In the genomic region with DNA sequence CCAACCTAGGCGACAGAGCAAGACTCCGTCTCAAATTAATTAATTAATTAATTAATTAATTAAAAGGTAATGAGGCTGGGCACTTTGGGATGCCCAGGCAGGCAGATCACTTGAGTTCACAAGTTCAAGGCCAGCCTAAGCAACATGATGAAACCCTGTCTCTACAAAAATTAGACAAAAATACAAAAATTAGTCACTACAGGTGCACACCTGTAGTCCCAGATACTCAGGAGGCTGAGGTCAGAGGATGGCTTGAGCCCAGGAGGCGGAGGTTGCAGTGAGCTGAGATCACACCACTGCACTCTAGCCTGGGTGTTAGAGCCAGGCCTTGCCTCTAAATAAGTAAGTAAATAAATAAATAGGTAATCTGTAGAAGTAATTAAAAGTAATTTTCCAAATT, we compare ENCODE assay signal across 22 cellular contexts. TPM values are rescaled to one million over a fixed set of nuclear protein-coding genes. Genes with fewer than 3 reads are reported as not detected.
DNase-seq lines count a peak whose midpoint lies in the region; ATAC-seq, FAIRE-seq and TF ChIP-seq lines count a peak whose summit lies in the region.
"Had no signal": no experiment of that assay in that cellular context is flagged by ENCODE, and none has a peak within 500 bp of the region (broad histone marks: within the 10 kb centered on the region; RNA-seq: fewer than 3 reads in every experiment).

No MANE protein-coding gene starts in this region.

- H3K9me3 ChIP-seq in T-helper 17 cell (ENCODE audit: control insufficient read depth, low read length, poor library complexity, severe bottlenecking), result no peaks in the 10 kb centered on the region
- H3K9me3 ChIP-seq in HepG2 (ENCODE audit: low read length), result no peaks in the 10 kb centered on the region
- no peaks in the 10 kb centered on the region for H3K9me3 ChIP-seq in subcutaneous abdominal adipose tissue (ENCODE audit: control insufficient read depth in 5 of 5, low read length in 5 of 5)
- H3K9me3 ChIP-seq: HAP-1 had no signal

- no peak for TF ChIP-seq CTCF in natural killer cell (IDR thresholded peaks at IDR 0.05)
- no peak for TF ChIP-seq CTCF in HepG2 (CRISPR knock-in tag; IDR thresholded peaks at IDR 0.05)
- no peak for TF ChIP-seq CTCF in GM10248 (IDR thresholded peaks at IDR 0.05; ENCODE audit: control extremely low read depth, extremely low read depth, low read depth, missing control alignments)

- H3K27ac Mint-ChIP-seq in natural killer cell (peak overlapping the region; percentile 90 to 100), T-helper 17 cell (peak overlapping the region; percentile 100)
- peak overlapping the region in 1 of 2 donors; percentile 67 for H3K27ac Mint-ChIP-seq in natural killer cell treated with Interleukin-12 subunit alpha and Interleukin-12 subunit beta and Interleukin-15 and Interleukin-18, amount 100 ng/mL, for 72 hours

- H3K36me3 Mint-ChIP-seq in natural killer cell, result no peaks in the 10 kb centered on the region
- no peaks in the 10 kb centered on the region for H3K36me3 Mint-ChIP-seq in natural killer cell treated with Interleukin-12 subunit alpha and Interleukin-12 subunit beta and Interleukin-15 and Interleukin-18, amount 100 ng/mL, for 72 hours
- peaks cover 3% of the 10 kb centered on the region for H3K36me3 Mint-ChIP-seq in T-helper 17 cell (ENCODE audit: low read depth)

- H3K36me3 ChIP-seq in HepG2 (replicated peaks in 1 of 2; ENCODE audit: control insufficient read depth in 1 of 2, insufficient read depth in 2 of 2, low read length in 2 of 2) (peaks cover 6 to 34% of the 10 kb centered on the region in 2 experiments; a peak in 3 of 5 replicates), subcutaneous abdominal adipose tissue (ENCODE audit: control insufficient read depth in 5 of 5, insufficient read depth in 5 of 5, low read length in 5 of 5) (peaks cover 0 to 11% (median 7%) of the 10 kb centered on the region in 5 donors)

- no peak for TF ChIP-seq EP300 in HepG2 (IDR thresholded peaks at IDR 0.05; ENCODE audit: low read depth in 2 of 2, low read length in 2 of 2)
- TF ChIP-seq EP300 in HepG2 (CRISPR knock-in tag; IDR thresholded peaks at IDR 0.05; ENCODE audit: borderline replicate concordance), result no peak

- no peak for FAIRE-seq in HepG2 (lab: Jason Lieb, UNC)
- FAIRE-seq: A204.1 had no signal

- H3K9me3 Mint-ChIP-seq in natural killer cell, result no peaks in the 10 kb centered on the region
- H3K9me3 Mint-ChIP-seq in natural killer cell treated with Interleukin-12 subunit alpha and Interleukin-12 subunit beta and Interleukin-15 and Interleukin-18, amount 100 ng/mL, for 72 hours, result no peaks in the 10 kb centered on the region
- H3K9me3 Mint-ChIP-seq: GM23338 had no signal

- ATAC-seq in natural killer cell, result no peak
- ATAC-seq in natural killer cell treated with Interleukin-12 subunit alpha and Interleukin-12 subunit beta and Interleukin-15 and Interleukin-18, amount 100 ng/mL, for 72 hours, result no peak
- no peak for ATAC-seq in T-helper 17 cell
- ATAC-seq in HepG2, result no peak
- ATAC-seq: GM23338 had no signal

- peaks cover 99% of the 10 kb centered on the region for H3K79me2 ChIP-seq in HepG2 (ENCODE audit: insufficient read depth, low read length)

- H3K27ac ChIP-seq in HepG2 (ENCODE audit: extremely low read length, insufficient read depth, low read length) (no peak overlapping the region), subcutaneous abdominal adipose tissue (ENCODE audit: low read depth, low read length) (peak overlapping the region; percentile 50)
- H3K27ac ChIP-seq: C4-2B, HL-60 had no signal

- H4K20me1 ChIP-seq in HepG2 (ENCODE audit: insufficient read depth, low read length), result peaks cover 100% of the 10 kb centered on the region

- peak overlapping the region; percentile 23; the same call in 1 of the 2 replicates for H3K4me2 ChIP-seq in HepG2 (ENCODE audit: low read depth, low read length)
- H3K4me2 ChIP-seq: GM23338 had no signal

- no peak for TF ChIP-seq RAD21 in HepG2 (CRISPR knock-in tag; IDR thresholded peaks at IDR 0.05)

- in situ Hi-C loops in HepG2 (cut with HindIII; ENCODE audit: extremely low pct_ligation_motif_present, low pct_unique_long_range_greater_than_20kb), result no loop called here

- CTCF ChIA-PET in HepG2 (lab: Yijun Ruan, JAX; ENCODE audit: low intra/inter-chr PET ratio, low total read pairs), result no interaction called here
- CTCF ChIA-PET in GM10248 (lab: Yijun Ruan, JAX), result interaction anchor here (1.3 kb wide), 1 partner anchor 31 kb away, joined by 3 read pairs; no protein-coding TSS in a partner anchor

- no peak for TF ChIP-seq POLR2A in HepG2 (IDR thresholded peaks at IDR 0.05; ENCODE audit: insufficient read depth in 1 of 2, low read depth in 2 of 2, low read length in 2 of 2)

- peaks cover 76% of the 10 kb centered on the region for H3K4me1 ChIP-seq in HepG2 (ENCODE audit: insufficient read depth, low read length)
- H3K4me1 ChIP-seq in subcutaneous abdominal adipose tissue (ENCODE audit: control insufficient read depth in 5 of 5, insufficient read depth in 5 of 5, low read length in 5 of 5), result peaks cover 11 to 78% (median 70%) of the 10 kb centered on the region in 5 donors

- H3K4me1 Mint-ChIP-seq in natural killer cell (peaks cover 77% of the 10 kb centered on the region in 2 donors), T-helper 17 cell (peaks cover 57% of the 10 kb centered on the region)
- peaks cover 53 to 71% of the 10 kb centered on the region in 2 donors for H3K4me1 Mint-ChIP-seq in natural killer cell treated with Interleukin-12 subunit alpha and Interleukin-12 subunit beta and Interleukin-15 and Interleukin-18, amount 100 ng/mL, for 72 hours (ENCODE audit: low read depth in 2 of 2)

- POLR2A ChIA-PET in HepG2 (lab: Yijun Ruan, JAX), result interaction anchor here (1.2 kb wide), 1 partner anchor 88 kb away, joined by 4 read pairs; the partner anchor contains the start of gene MOB4
- POLR2A ChIA-PET in GM10248 (lab: Yijun Ruan, JAX), result no interaction called here

- no peak overlapping the region for H3K4me3 Mint-ChIP-seq in natural killer cell
- H3K4me3 Mint-ChIP-seq in natural killer cell treated with Interleukin-12 subunit alpha and Interleukin-12 subunit beta and Interleukin-15 and Interleukin-18, amount 100 ng/mL, for 72 hours, result no peak overlapping the region
- H3K4me3 Mint-ChIP-seq in T-helper 17 cell, result peak overlapping the region; percentile 7
- H3K4me3 Mint-ChIP-seq: GM23338 had no signal

- no peak overlapping the region for H3K9ac ChIP-seq in HepG2 (ENCODE audit: insufficient read depth, low read depth, low read length)
- no peak overlapping the region for H3K9ac ChIP-seq in subcutaneous abdominal adipose tissue (ENCODE audit: low read length in 5 of 5)

- DNase-seq in natural killer cell, result no peak
- DNase-seq in natural killer cell treated with Interleukin-12 subunit alpha and Interleukin-12 subunit beta and Interleukin-15 and Interleukin-18, amount 100 ng/mL, for 72 hours (ENCODE audit: low spot score), result no peak
- no peak for DNase-seq in T-helper 17 cell
- no peak for DNase-seq in HepG2 (ENCODE audit: low spot score)
- no peak for DNase-seq in GM10248 (ENCODE audit: extremely low spot score)
- no peak for DNase-seq in DMS53 (lab: John Stamatoyannopoulos, UW)
- DNase-seq in NCI-H1105 treated with DMSO at 0.1 percent for 48 hours (lab: John Stamatoyannopoulos, UW), result no peak
- DNase-seq: DMS79, KG1, MV-4-11, NCI-H1417, NCI-H1694 treated with DMSO at 0.1 percent for 48 hours, NCI-H2081 treated with DMSO at 0.1 percent for 48 hours, NCI-H2171 treated with DMSO at 0.1 percent for 48 hours, NCI-H526 treated with DMSO at 0.1 percent for 48 hours, Right ventricle myocardium superior had no signal

- no TSS peak for BruUV-seq in HepG2 (replicated peaks; lab: Mats Ljungman, UMichigan)

- WGBS in HepG2 (ENCODE audit: low lambda C conversion rate), result 99% methylated on average over 3 of the region's 3 CpGs

- intact Hi-C loops in natural killer cell (cut with micrococcal nuclease), result no loop called here
- intact Hi-C loops in HepG2 (cut with micrococcal nuclease; ENCODE audit: unreplicated experiment), result no loop called here

- H3K27me3 Mint-ChIP-seq in natural killer cell (ENCODE audit: low read depth in 2 of 2), result no peaks in the 10 kb centered on the region
- H3K27me3 Mint-ChIP-seq in natural killer cell treated with Interleukin-12 subunit alpha and Interleukin-12 subunit beta and Interleukin-15 and Interleukin-18, amount 100 ng/mL, for 72 hours, result no peaks in the 10 kb centered on the region
- H3K27me3 Mint-ChIP-seq in T-helper 17 cell, result no peaks in the 10 kb centered on the region

- H3K4me3 ChIP-seq in HepG2 (replicated peaks in 1 of 3; ENCODE audit: insufficient read depth in 1 of 3, low read depth in 2 of 3, low read length in 3 of 3) (no peak overlapping the region), subcutaneous abdominal adipose tissue (ENCODE audit: low read depth in 1 of 5, low read length in 5 of 5) (no peak overlapping the region)
- H3K4me3 ChIP-seq: GM23338, HAP-1 had no signal

- no peaks in the 10 kb centered on the region for H3K27me3 ChIP-seq in HepG2 (ENCODE audit: control insufficient read depth in 1 of 2, insufficient read depth in 2 of 2, low read length in 2 of 2)
- H3K27me3 ChIP-seq in subcutaneous abdominal adipose tissue (ENCODE audit: control insufficient read depth in 5 of 5, insufficient read depth in 4 of 5, low read length in 5 of 5), result no peaks in the 10 kb centered on the region

- H2AFZ ChIP-seq in HepG2 (ENCODE audit: low read length), result no peak overlapping the region
- H2AFZ ChIP-seq: GM23338 had no signal

RNA-seq across cellular contexts. Expression of gene SF3B1, which starts 6.8 kb away (rescaled TPM):
- total RNA-seq in natural killer cell, result 100 to 1,000 TPM; 387 to 472 (median 447) TPM
- total RNA-seq in natural killer cell treated with Interleukin-12 subunit alpha and Interleukin-12 subunit beta and Interleukin-15 and Interleukin-18, amount 100 ng/mL, for 72 hours, result 100 to 1,000 TPM; 272 to 287 TPM
- total RNA-seq in T-helper 17 cell, result 100 to 1,000 TPM; 454 to 510 TPM
- 387 and 499 TPM in 2 replicates for total RNA-seq in HepG2 (2016; rRNA removed; fragmentation: Illumina TruSeq; extraction: Trizol)
- 16.2 and 16.5 TPM in 2 replicates for total RNA-seq in HepG2 (2016; cell fraction: cytosol; rRNA removed; fragmentation: Illumina TruSeq; extraction: Trizol; ENCODE audit: low read depth)
- total RNA-seq in HepG2 (2016; cell fraction: insoluble cytoplasmic fraction; rRNA removed; fragmentation: Illumina TruSeq; extraction: Trizol), result 367 and 489 TPM in 2 replicates
- 49.3 and 53.4 TPM in 2 replicates for total RNA-seq in HepG2 (2016; cell fraction: membrane; rRNA removed; fragmentation: Illumina TruSeq; extraction: Trizol)
- 418 and 502 TPM in 2 replicates for total RNA-seq in HepG2 (2016; cell fraction: nucleus; rRNA removed; fragmentation: Illumina TruSeq; extraction: Trizol)
- polyA plus RNA-seq in HepG2 (2011; rRNA removed), result 677 and 750 TPM in 2 replicates
- 115 and 183 TPM in 2 replicates for polyA plus RNA-seq in HepG2 (2011; cell fraction: cytosol; rRNA removed)
- polyA plus RNA-seq in HepG2 (2011; cell fraction: nucleus; rRNA removed), result 1,965 and 2,535 TPM in 2 replicates
- 375 and 468 TPM in 2 replicates for polyA plus RNA-seq in HepG2 (2012)
- polyA plus RNA-seq in HepG2 (2016; cell fraction: cytosol; fragmentation: Illumina TruSeq; extraction: Trizol; ENCODE audit: low read depth), result 9.7 and 15.8 TPM in 2 replicates
- 424 and 448 TPM in 2 replicates for polyA plus RNA-seq in HepG2 (2016; cell fraction: insoluble cytoplasmic fraction; fragmentation: Illumina TruSeq; extraction: Trizol; ENCODE audit: low read depth)
- 27.7 and 44.3 TPM in 2 replicates for polyA plus RNA-seq in HepG2 (2016; cell fraction: membrane; fragmentation: Illumina TruSeq; extraction: Trizol; ENCODE audit: low read depth)
- 790 and 818 TPM in 2 replicates for polyA plus RNA-seq in HepG2 (2016; cell fraction: nucleus; fragmentation: Illumina TruSeq; extraction: Trizol; ENCODE audit: insufficient read depth, low read depth)
- polyA minus RNA-seq in HepG2 (2011; rRNA and poly(A)+ RNA removed; ENCODE audit: low replicate concordance), result 198 and 376 TPM in 2 replicates
- 123 TPM in 2 replicates for polyA minus RNA-seq in HepG2 (2011; cell fraction: cytosol; rRNA and poly(A)+ RNA removed)
- 1,412 and 1,821 TPM in 2 replicates for polyA minus RNA-seq in HepG2 (2011; cell fraction: nucleus; rRNA and poly(A)+ RNA removed)

RNA-seq across cellular contexts. Expression of gene COQ10B, which starts 25.4 kb away (rescaled TPM):
- 10 to 100 TPM; 64.6 to 79.2 (median 72.5) TPM for total RNA-seq in natural killer cell
- 10 to 100 TPM; 27.8 to 40.4 TPM for total RNA-seq in natural killer cell treated with Interleukin-12 subunit alpha and Interleukin-12 subunit beta and Interleukin-15 and Interleukin-18, amount 100 ng/mL, for 72 hours
- total RNA-seq in T-helper 17 cell, result 10 to 100 TPM; 50.8 to 54.9 TPM
- 34.9 and 41.8 TPM in 2 replicates for total RNA-seq in HepG2 (2016; rRNA removed; fragmentation: Illumina TruSeq; extraction: Trizol)
- 13.9 and 15.1 TPM in 2 replicates for total RNA-seq in HepG2 (2016; cell fraction: cytosol; rRNA removed; fragmentation: Illumina TruSeq; extraction: Trizol; ENCODE audit: low read depth)
- total RNA-seq in HepG2 (2016; cell fraction: insoluble cytoplasmic fraction; rRNA removed; fragmentation: Illumina TruSeq; extraction: Trizol), result 36.3 and 46.6 TPM in 2 replicates
- total RNA-seq in HepG2 (2016; cell fraction: membrane; rRNA removed; fragmentation: Illumina TruSeq; extraction: Trizol), result 27.0 and 28.4 TPM in 2 replicates
- 17.9 and 20.6 TPM in 2 replicates for total RNA-seq in HepG2 (2016; cell fraction: nucleus; rRNA removed; fragmentation: Illumina TruSeq; extraction: Trizol)
- 4.2 and 4.6 TPM in 2 replicates for polyA plus RNA-seq in HepG2 (2011; rRNA removed)
- polyA plus RNA-seq in HepG2 (2011; cell fraction: cytosol; rRNA removed), result 2.2 and 4.2 TPM in 2 replicates
- 2.8 and 3.0 TPM in 2 replicates for polyA plus RNA-seq in HepG2 (2011; cell fraction: nucleus; rRNA removed)
- 15.3 and 22.1 TPM in 2 replicates for polyA plus RNA-seq in HepG2 (2012)
- 3.0 and 3.1 TPM in 2 replicates for polyA plus RNA-seq in HepG2 (2016; cell fraction: cytosol; fragmentation: Illumina TruSeq; extraction: Trizol; ENCODE audit: low read depth)
- polyA plus RNA-seq in HepG2 (2016; cell fraction: insoluble cytoplasmic fraction; fragmentation: Illumina TruSeq; extraction: Trizol; ENCODE audit: low read depth), result 36.5 and 43.5 TPM in 2 replicates
- 6.5 and 8.6 TPM in 2 replicates for polyA plus RNA-seq in HepG2 (2016; cell fraction: membrane; fragmentation: Illumina TruSeq; extraction: Trizol; ENCODE audit: low read depth)
- 16.1 and 16.4 TPM in 2 replicates for polyA plus RNA-seq in HepG2 (2016; cell fraction: nucleus; fragmentation: Illumina TruSeq; extraction: Trizol; ENCODE audit: insufficient read depth, low read depth)
- 2.2 and 8.1 TPM in 2 replicates for polyA minus RNA-seq in HepG2 (2011; rRNA and poly(A)+ RNA removed; ENCODE audit: low replicate concordance)
- 6.9 and 8.3 TPM in 2 replicates for polyA minus RNA-seq in HepG2 (2011; cell fraction: cytosol; rRNA and poly(A)+ RNA removed)
- 25.2 and 29.4 TPM in 2 replicates for polyA minus RNA-seq in HepG2 (2011; cell fraction: nucleus; rRNA and poly(A)+ RNA removed)
